ENCODE assay signal across 11 cellular contexts in genomic region chr10:102718220-102718619, GRCh38. TPM values are rescaled to one million over a fixed set of nuclear protein-coding genes. Genes with fewer than 3 reads are reported as not detected.
DNase-seq lines count a peak whose midpoint lies in the region; ATAC-seq and TF ChIP-seq lines count a peak whose summit lies in the region.
"Had no signal": no experiment of that assay in that cellular context is flagged by ENCODE, and none has a peak within 500 bp of the region (broad histone marks: within the 10 kb centered on the region; RNA-seq: fewer than 3 reads in every experiment).

No MANE protein-coding gene starts in this region.

- peaks cover 39% of the 10 kb centered on the region for H3K4me1 Mint-ChIP-seq in activated CD4-positive, alpha-beta T cell treated with anti-CD3 and anti-CD28 coated beads, Interleukin-2, amount 10 ng/mL, durations not matched to agents 24 days and 14 days
- H3K4me1 Mint-ChIP-seq in activated CD4-positive, alpha-beta T cell treated with anti-CD3 and anti-CD28 coated beads for 36 hours = peaks cover 47% of the 10 kb centered on the region
- peaks cover 35% of the 10 kb centered on the region for H3K4me1 Mint-ChIP-seq in activated T-helper 2 cell treated with anti-CD3 and anti-CD28 coated beads, Interferon-gamma antibody, Interleukin-2, Interleukin-4, amounts not matched to agents 10 μg/mL and 5 μg/mL and 100 μg/mL, durations not matched to agents 14 hours and 24 hours and 36 hours (ENCODE audit: low read depth)
- peaks cover 53% of the 10 kb centered on the region for H3K4me1 Mint-ChIP-seq in stimulated activated effector memory CD8-positive, alpha-beta T cell treated with anti-CD3 and anti-CD28 coated beads, Interleukin-12 subunit alpha, Interleukin-12 subunit beta, amount 100 ng/mL, for 72 hours

- no peak for TF ChIP-seq CTCF in breast epithelium (IDR thresholded peaks at IDR 0.05)

- peak overlapping the region; percentile 1 for H3K4me3 Mint-ChIP-seq in activated CD4-positive, alpha-beta T cell treated with anti-CD3 and anti-CD28 coated beads, Interleukin-2, amount 10 ng/mL, durations not matched to agents 24 days and 14 days
- H3K4me3 Mint-ChIP-seq in activated CD4-positive, alpha-beta T cell treated with anti-CD3 and anti-CD28 coated beads for 36 hours = no peak overlapping the region
- H3K4me3 Mint-ChIP-seq in activated T-helper 2 cell treated with anti-CD3 and anti-CD28 coated beads, Interferon-gamma antibody, Interleukin-2, Interleukin-4, amounts not matched to agents 10 μg/mL and 5 μg/mL and 100 μg/mL, durations not matched to agents 14 hours and 24 hours and 36 hours (ENCODE audit: low read depth) = peak overlapping the region; percentile 7
- H3K4me3 Mint-ChIP-seq in stimulated activated effector memory CD8-positive, alpha-beta T cell treated with anti-CD3 and anti-CD28 coated beads, Interleukin-12 subunit alpha, Interleukin-12 subunit beta, amount 100 ng/mL, for 72 hours = peak overlapping the region; percentile 92

- no peak overlapping the region for H3K4me3 ChIP-seq in breast epithelium
- H3K4me3 ChIP-seq: SJSA1 had no signal

- no peak for DNase-seq in activated CD4-positive, alpha-beta T cell treated with anti-CD3 and anti-CD28 coated beads, Interleukin-2, amount 10 ng/mL, durations not matched to agents 24 days and 14 days
- DNase-seq in activated CD4-positive, alpha-beta T cell treated with anti-CD3 and anti-CD28 coated beads for 36 hours = no peak
- DNase-seq in activated T-helper 2 cell treated with anti-CD3 and anti-CD28 coated beads, Interferon-gamma antibody, Interleukin-2, Interleukin-4, amounts not matched to agents 10 μg/mL and 5 μg/mL and 100 μg/mL, durations not matched to agents 14 hours and 24 hours and 36 hours (ENCODE audit: low spot score) = no peak
- peak; percentile 56 for DNase-seq in iPS DF 19.7 (ENCODE audit: low read depth, low spot score)
- no peak for DNase-seq in stimulated activated effector memory CD8-positive, alpha-beta T cell treated with anti-CD3 and anti-CD28 coated beads, Interleukin-12 subunit alpha, Interleukin-12 subunit beta, amount 100 ng/mL, for 72 hours (ENCODE audit: low spot score in 2 of 2)
- DNase-seq in breast epithelium (ENCODE audit: low spot score in 2 of 2) = no peak
- no peak for DNase-seq in SKM-1 treated with dmso at 0.1 percent for 144 hours (lab: John Stamatoyannopoulos, UW; ENCODE audit: unreplicated experiment)
- DNase-seq: activated T-cell treated with anti-CD3 and anti-CD28 coated beads, Interleukin-2, amount 50 U/mL, for 1 hour; naive B cell had no signal

- H3K9me3 Mint-ChIP-seq in activated CD4-positive, alpha-beta T cell treated with anti-CD3 and anti-CD28 coated beads, Interleukin-2, amount 10 ng/mL, durations not matched to agents 24 days and 14 days = no peaks in the 10 kb centered on the region
- no peaks in the 10 kb centered on the region for H3K9me3 Mint-ChIP-seq in activated CD4-positive, alpha-beta T cell treated with anti-CD3 and anti-CD28 coated beads for 36 hours (ENCODE audit: low read depth)
- no peaks in the 10 kb centered on the region for H3K9me3 Mint-ChIP-seq in activated T-helper 2 cell treated with anti-CD3 and anti-CD28 coated beads, Interferon-gamma antibody, Interleukin-2, Interleukin-4, amounts not matched to agents 10 μg/mL and 5 μg/mL and 100 μg/mL, durations not matched to agents 14 hours and 24 hours and 36 hours
- no peaks in the 10 kb centered on the region for H3K9me3 Mint-ChIP-seq in stimulated activated effector memory CD8-positive, alpha-beta T cell treated with anti-CD3 and anti-CD28 coated beads, Interleukin-12 subunit alpha, Interleukin-12 subunit beta, amount 100 ng/mL, for 72 hours
- H3K9me3 Mint-ChIP-seq: naive B cell had no signal

- H3K36me3 ChIP-seq in breast epithelium = no peaks in the 10 kb centered on the region

- CTCF ChIA-PET in activated CD4-positive, alpha-beta T cell treated with anti-CD3 and anti-CD28 coated beads for 36 hours (lab: Charles Lee) = no interaction called here

- ATAC-seq in activated CD4-positive, alpha-beta T cell treated with anti-CD3 and anti-CD28 coated beads for 36 hours = no peak
- ATAC-seq in stimulated activated effector memory CD8-positive, alpha-beta T cell treated with anti-CD3 and anti-CD28 coated beads, Interleukin-12 subunit alpha, Interleukin-12 subunit beta, amount 100 ng/mL, for 72 hours = no peak
- no peak for ATAC-seq in HG03139 (IDR thresholded peaks at IDR 0.05; ENCODE audit: unreplicated experiment)

- H3K27me3 ChIP-seq in breast epithelium = no peaks in the 10 kb centered on the region
- H3K27me3 ChIP-seq: SJSA1 had no signal

- no peak overlapping the region for H3K27ac Mint-ChIP-seq in activated CD4-positive, alpha-beta T cell treated with anti-CD3 and anti-CD28 coated beads, Interleukin-2, amount 10 ng/mL, durations not matched to agents 24 days and 14 days
- no peak overlapping the region for H3K27ac Mint-ChIP-seq in activated CD4-positive, alpha-beta T cell treated with anti-CD3 and anti-CD28 coated beads for 36 hours
- peak overlapping the region; percentile 64 for H3K27ac Mint-ChIP-seq in activated T-helper 2 cell treated with anti-CD3 and anti-CD28 coated beads, Interferon-gamma antibody, Interleukin-2, Interleukin-4, amounts not matched to agents 10 μg/mL and 5 μg/mL and 100 μg/mL, durations not matched to agents 14 hours and 24 hours and 36 hours
- peak overlapping the region; percentile 77 for H3K27ac Mint-ChIP-seq in stimulated activated effector memory CD8-positive, alpha-beta T cell treated with anti-CD3 and anti-CD28 coated beads, Interleukin-12 subunit alpha, Interleukin-12 subunit beta, amount 100 ng/mL, for 72 hours

- H3K9me3 ChIP-seq in breast epithelium = no peaks in the 10 kb centered on the region
- H3K9me3 ChIP-seq: SJSA1 had no signal

- POLR2A ChIA-PET in activated CD4-positive, alpha-beta T cell treated with anti-CD3 and anti-CD28 coated beads for 36 hours (lab: Charles Lee) = no interaction called here

- peaks cover 0 to 2% of the 10 kb centered on the region in 2 donors for H3K4me1 ChIP-seq in breast epithelium

- H3K27me3 Mint-ChIP-seq in activated CD4-positive, alpha-beta T cell treated with anti-CD3 and anti-CD28 coated beads, Interleukin-2, amount 10 ng/mL, durations not matched to agents 24 days and 14 days = no peaks in the 10 kb centered on the region
- H3K27me3 Mint-ChIP-seq in activated CD4-positive, alpha-beta T cell treated with anti-CD3 and anti-CD28 coated beads for 36 hours = no peaks in the 10 kb centered on the region
- no peaks in the 10 kb centered on the region for H3K27me3 Mint-ChIP-seq in activated T-helper 2 cell treated with anti-CD3 and anti-CD28 coated beads, Interferon-gamma antibody, Interleukin-2, Interleukin-4, amounts not matched to agents 10 μg/mL and 5 μg/mL and 100 μg/mL, durations not matched to agents 14 hours and 24 hours and 36 hours (ENCODE audit: low read depth)
- H3K27me3 Mint-ChIP-seq: naive B cell had no signal

- intact Hi-C loops in activated CD4-positive, alpha-beta T cell treated with anti-CD3 and anti-CD28 coated beads, Interleukin-2, amount 10 ng/mL, durations not matched to agents 24 days and 14 days (cut with micrococcal nuclease) = no loop called here
- intact Hi-C loops in activated CD4-positive, alpha-beta T cell treated with anti-CD3 and anti-CD28 coated beads for 36 hours (cut with DNase I, micrococcal nuclease) = no loop called here
- intact Hi-C loops in activated T-helper 2 cell treated with anti-CD3 and anti-CD28 coated beads, Interferon-gamma antibody, Interleukin-2, Interleukin-4, amounts not matched to agents 10 μg/mL and 5 μg/mL and 100 μg/mL, durations not matched to agents 14 hours and 24 hours and 36 hours (cut with micrococcal nuclease) = no loop called here
- intact Hi-C loops in breast epithelium (cut with DNase I; ENCODE audit: low total_unique reads) = no loop called here

- TF ChIP-seq POLR2A in breast epithelium (IDR thresholded peaks at IDR 0.05) = no peak

- peak overlapping the region in 1 of 2 donors; percentile 15 for H3K27ac ChIP-seq in breast epithelium
- H3K27ac ChIP-seq: SJSA1 had no signal

- H3K36me3 Mint-ChIP-seq in activated CD4-positive, alpha-beta T cell treated with anti-CD3 and anti-CD28 coated beads, Interleukin-2, amount 10 ng/mL, durations not matched to agents 24 days and 14 days (ENCODE audit: low read depth) = peaks cover 28% of the 10 kb centered on the region
- H3K36me3 Mint-ChIP-seq in activated CD4-positive, alpha-beta T cell treated with anti-CD3 and anti-CD28 coated beads for 36 hours (ENCODE audit: low read depth) = peaks cover 30% of the 10 kb centered on the region
- H3K36me3 Mint-ChIP-seq in activated T-helper 2 cell treated with anti-CD3 and anti-CD28 coated beads, Interferon-gamma antibody, Interleukin-2, Interleukin-4, amounts not matched to agents 10 μg/mL and 5 μg/mL and 100 μg/mL, durations not matched to agents 14 hours and 24 hours and 36 hours (ENCODE audit: low read depth) = peaks cover 42% of the 10 kb centered on the region
- peaks cover 86% of the 10 kb centered on the region for H3K36me3 Mint-ChIP-seq in stimulated activated effector memory CD8-positive, alpha-beta T cell treated with anti-CD3 and anti-CD28 coated beads, Interleukin-12 subunit alpha, Interleukin-12 subunit beta, amount 100 ng/mL, for 72 hours

RNA-seq across cellular contexts. Expression of gene SFXN2, which starts 3.8 kb away (rescaled TPM):
- total RNA-seq in activated CD4-positive, alpha-beta T cell treated with anti-CD3 and anti-CD28 coated beads, Interleukin-2, amount 10 ng/mL, durations not matched to agents 24 days and 14 days = 38.7 TPM in 2 replicates
- 10 to 100 TPM; 18.2 to 20.7 TPM for total RNA-seq in activated CD4-positive, alpha-beta T cell treated with anti-CD3 and anti-CD28 coated beads for 36 hours
- 52.2 and 54.0 TPM in 2 replicates for total RNA-seq in activated T-helper 2 cell treated with anti-CD3 and anti-CD28 coated beads, Interferon-gamma antibody, Interleukin-2, Interleukin-4, amounts not matched to agents 10 μg/mL and 5 μg/mL and 100 μg/mL, durations not matched to agents 14 hours and 24 hours and 36 hours
- 10 to 100 TPM in 1 of 3 donors, 1 to 10 TPM in 2; 3.8 to 10.4 (median 4.9) TPM for total RNA-seq in breast epithelium

RNA-seq across cellular contexts. Expression of gene ARL3, which starts 4.0 kb away (rescaled TPM):
- 6.3 and 6.4 TPM in 2 replicates for total RNA-seq in activated CD4-positive, alpha-beta T cell treated with anti-CD3 and anti-CD28 coated beads, Interleukin-2, amount 10 ng/mL, durations not matched to agents 24 days and 14 days
- total RNA-seq in activated CD4-positive, alpha-beta T cell treated with anti-CD3 and anti-CD28 coated beads for 36 hours = 1 to 10 TPM; 6.4 to 6.9 TPM
- total RNA-seq in activated T-helper 2 cell treated with anti-CD3 and anti-CD28 coated beads, Interferon-gamma antibody, Interleukin-2, Interleukin-4, amounts not matched to agents 10 μg/mL and 5 μg/mL and 100 μg/mL, durations not matched to agents 14 hours and 24 hours and 36 hours = 11.1 and 12.2 TPM in 2 replicates
- total RNA-seq in breast epithelium = 1 to 10 TPM; 5.1 to 7.3 (median 5.9) TPM

RNA-seq across cellular contexts. Expression of gene WBP1L, which starts 25.5 kb away (rescaled TPM):
- 15.6 and 15.8 TPM in 2 replicates for total RNA-seq in activated CD4-positive, alpha-beta T cell treated with anti-CD3 and anti-CD28 coated beads, Interleukin-2, amount 10 ng/mL, durations not matched to agents 24 days and 14 days
- total RNA-seq in activated CD4-positive, alpha-beta T cell treated with anti-CD3 and anti-CD28 coated beads for 36 hours = 10 to 100 TPM; 14.9 to 16.4 TPM
- total RNA-seq in activated T-helper 2 cell treated with anti-CD3 and anti-CD28 coated beads, Interferon-gamma antibody, Interleukin-2, Interleukin-4, amounts not matched to agents 10 μg/mL and 5 μg/mL and 100 μg/mL, durations not matched to agents 14 hours and 24 hours and 36 hours = 18.0 and 19.9 TPM in 2 replicates
- 100 to 1,000 TPM; 114 to 174 (median 143) TPM for total RNA-seq in breast epithelium

Comparison
In these comparisons a context has a peak if more than half of its experiments do, and no peak if none do; other contexts are left out.
1. H3K27ac Mint-ChIP-seq: peak in activated T-helper 2 cell treated with anti-CD3 and anti-CD28 coated beads, Interferon-gamma antibody, Interleukin-2, Interleukin-4, amounts not matched to agents 10 μg/mL and 5 μg/mL and 100 μg/mL, durations not matched to agents 14 hours and 24 hours and 36 hours (single experiment) and stimulated activated effector memory CD8-positive, alpha-beta T cell treated with anti-CD3 and anti-CD28 coated beads, Interleukin-12 subunit alpha, Interleukin-12 subunit beta, amount 100 ng/mL, for 72 hours (single experiment); none in activated CD4-positive, alpha-beta T cell treated with anti-CD3 and anti-CD28 coated beads, Interleukin-2, amount 10 ng/mL, durations not matched to agents 24 days and 14 days (single experiment) and activated CD4-positive, alpha-beta T cell treated with anti-CD3 and anti-CD28 coated beads for 36 hours (single experiment).